Comparison of ENCODE assay signal across 1 cellular context in the genomic region with DNA sequence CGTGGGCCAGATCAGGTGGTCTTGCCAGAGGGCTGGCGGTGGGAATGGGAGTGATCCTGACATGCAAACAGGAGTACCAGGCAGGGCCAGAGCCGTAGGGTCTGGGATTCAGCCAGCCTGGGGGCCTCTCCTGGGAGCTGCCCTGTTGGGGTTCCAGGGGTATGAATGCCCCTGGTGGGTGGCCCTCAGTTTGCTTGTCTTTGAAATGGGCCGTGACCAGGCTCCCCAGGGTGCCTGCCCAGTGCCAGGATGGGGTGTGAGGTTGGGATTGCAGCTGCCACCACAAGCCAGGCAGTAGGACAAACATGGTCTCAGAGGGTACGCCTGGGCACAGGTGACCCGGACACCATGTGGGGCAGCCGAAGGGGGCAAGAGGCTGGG.
TF ChIP-seq lines count a peak whose summit lies in the region.

No MANE protein-coding gene starts in this region.

TF ChIP-seq in IMR-90, 13 proteins besides CTCF, POLR2A, EP300 and RAD21 (continued from another document):
- TF ChIP-seq MAZ (IDR thresholded peaks at IDR 0.05; ENCODE audit: borderline replicate concordance, low read depth, low read length), result no peak
